In the genomic region with DNA sequence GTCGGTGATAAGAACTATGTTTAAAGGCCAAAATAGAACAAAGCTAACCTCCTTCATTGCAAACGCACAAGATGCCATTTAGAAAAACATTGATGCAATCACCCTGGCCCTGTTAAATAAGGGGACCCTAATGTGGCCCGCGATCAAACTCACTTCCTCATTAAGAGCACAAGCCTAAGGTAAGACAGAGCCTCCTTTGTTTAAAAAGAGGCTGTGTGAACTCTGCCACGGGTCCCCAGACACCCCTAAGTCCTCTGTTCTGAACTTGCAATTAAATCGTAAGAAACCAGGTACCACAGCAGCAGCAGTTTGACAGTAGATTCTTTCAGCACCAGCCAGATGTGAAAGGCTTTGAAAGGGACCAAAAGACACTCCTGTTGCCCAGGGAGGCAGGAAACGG, we compare ENCODE assay signal across 18 cellular contexts.
DNase-seq lines count a peak whose midpoint lies in the region; ATAC-seq and TF ChIP-seq lines count a peak whose summit lies in the region.
"Had no signal": no experiment of that assay in that cellular context is flagged by ENCODE, and none has a peak within 500 bp of the region (broad histone marks: within the 10 kb centered on the region; RNA-seq: fewer than 3 reads in every experiment).

No MANE protein-coding gene starts in this region.

- no peak overlapping the region for H3K9ac ChIP-seq in mammary epithelial cell (ENCODE audit: insufficient read depth, low read length)

- in situ Hi-C loops in mammary epithelial cell (cut with MboI; ENCODE audit: low sequenced_read_pairs in 2 of 2): no loop called here

- H4K20me1 ChIP-seq in mammary epithelial cell (ENCODE audit: insufficient read depth, low read length): no peaks in the 10 kb centered on the region

- H3K36me3 ChIP-seq in mammary epithelial cell (ENCODE audit: insufficient read depth, low read length) (no peaks in the 10 kb centered on the region), breast epithelium (no peaks in the 10 kb centered on the region), upper lobe of right lung (no peaks in the 10 kb centered on the region)

- no peaks in the 10 kb centered on the region for H3K27me3 Mint-ChIP-seq in neural crest cell (ENCODE audit: low read depth)
- H3K27me3 Mint-ChIP-seq: IgD-negative memory B cell had no signal

- H3K27ac ChIP-seq in mammary epithelial cell (ENCODE audit: insufficient read depth, low read depth, low read length): no peak overlapping the region
- no peak overlapping the region for H3K27ac ChIP-seq in breast epithelium
- no peak overlapping the region for H3K27ac ChIP-seq in upper lobe of right lung
- no peak overlapping the region for H3K27ac ChIP-seq in coronary artery
- H3K27ac ChIP-seq: SK-N-MC had no signal

- no peak overlapping the region for H3K4me2 ChIP-seq in mammary epithelial cell (ENCODE audit: insufficient read depth, low read depth, low read length)

- BruUV-seq in mammary epithelial cell (replicated peaks; lab: Mats Ljungman, UMichigan): no TSS peak

- CTCF ChIA-PET in mammary epithelial cell (lab: Charles Lee; ENCODE audit: low non-redundant PET): no interaction called here

- H3K79me2 ChIP-seq in mammary epithelial cell (ENCODE audit: insufficient read depth, low read length): no peaks in the 10 kb centered on the region

- H3K36me3 Mint-ChIP-seq in neural crest cell (ENCODE audit: low read depth): peaks cover 4% of the 10 kb centered on the region
- H3K36me3 Mint-ChIP-seq: CD14-positive monocyte, IgD-negative memory B cell had no signal

- no peak overlapping the region for H3K4me3 ChIP-seq in mammary epithelial cell (replicated peaks in 1 of 3; ENCODE audit: insufficient read depth in 1 of 3, low read depth in 2 of 3, low read length in 3 of 3)
- H3K4me3 ChIP-seq in breast epithelium: no peak overlapping the region
- H3K4me3 ChIP-seq in upper lobe of right lung: no peak overlapping the region
- no peak overlapping the region for H3K4me3 ChIP-seq in coronary artery
- H3K4me3 ChIP-seq: SK-N-MC had no signal

- no peak for TF ChIP-seq CTCF in mammary epithelial cell (conservative IDR thresholded peaks at IDR 0.05 in 1 of 2, IDR thresholded peaks at IDR 0.05 in 1 of 2; ENCODE audit: extremely low read depth in 1 of 2, insufficient read depth in 1 of 2, low read depth in 1 of 2, low read length in 2 of 2)
- TF ChIP-seq CTCF in breast epithelium (IDR thresholded peaks at IDR 0.05): no peak
- TF ChIP-seq CTCF in neural crest cell (conservative IDR thresholded peaks at IDR 0.05): no peak
- no peak for TF ChIP-seq CTCF in upper lobe of right lung (IDR thresholded peaks at IDR 0.05)
- TF ChIP-seq CTCF in coronary artery (IDR thresholded peaks at IDR 0.05): no peak

- TF ChIP-seq POLR2A in breast epithelium (IDR thresholded peaks at IDR 0.05) (no peak), erythroblast (IDR thresholded peaks at IDR 0.05; ENCODE audit: low read length) (no peak)

- DNase-seq in mammary epithelial cell (no peak), breast epithelium (ENCODE audit: low spot score in 2 of 2) (no peak), SW480 (ENCODE audit: low spot score) (peak; percentile 39), neural crest cell (ENCODE audit: low read depth, low spot score) (no peak), upper lobe of right lung (no peak), coronary artery (ENCODE audit: low spot score) (no peak), putamen (ENCODE audit: low spot score) (no peak), erythroblast (lab: John Stamatoyannopoulos, UW) (no peak)
- DNase-seq: 8988T; NCI-H1105; NCI-H2081; NCI-H2171 treated with DMSO at 0.1 percent for 48 hours; NCI-H748 treated with DMSO at 0.1 percent for 48 hours; NK-92 treated with Interleukin-12 subunit alpha and Interleukin-12 subunit beta, amount 100 ng/mL, for 24 hours; Right ventricle myocardium superior had no signal

- ATAC-seq in upper lobe of right lung: no peak

- H3K27me3 ChIP-seq in mammary epithelial cell (ENCODE audit: insufficient read depth, low read length) (no peaks in the 10 kb centered on the region), breast epithelium (no peaks in the 10 kb centered on the region), upper lobe of right lung (no peaks in the 10 kb centered on the region)

- H3K4me1 ChIP-seq in mammary epithelial cell (ENCODE audit: insufficient read depth, low read length) (peaks cover 10% of the 10 kb centered on the region), breast epithelium (no peaks in the 10 kb centered on the region), upper lobe of right lung (no peaks in the 10 kb centered on the region)

- peak overlapping the region; percentile 52 for H2AFZ ChIP-seq in mammary epithelial cell (ENCODE audit: low read depth, low read length)

- peaks cover 44% of the 10 kb centered on the region for H3K4me1 Mint-ChIP-seq in neural crest cell
- H3K4me1 Mint-ChIP-seq: CD14-positive monocyte, IgD-negative memory B cell had no signal

- 19% methylated on average over 7 of the region's 7 CpGs for WGBS in mammary epithelial cell (ENCODE audit: low coverage, missing lambda C conversion rate)

- H3K27ac Mint-ChIP-seq in neural crest cell (ENCODE audit: unreplicated experiment): peak overlapping the region; percentile 93
- H3K27ac Mint-ChIP-seq: CD14-positive monocyte, IgD-negative memory B cell had no signal

- peak overlapping the region; percentile 9 for H3K4me3 Mint-ChIP-seq in neural crest cell
- H3K4me3 Mint-ChIP-seq: CD14-positive monocyte, IgD-negative memory B cell had no signal

- intact Hi-C loops in mammary epithelial cell (cut with micrococcal nuclease): no loop called here
- intact Hi-C loops in breast epithelium (cut with DNase I; ENCODE audit: low total_unique reads): no loop called here
- intact Hi-C loops in upper lobe of right lung (cut with DNase I): no loop called here

- H3K9me3 Mint-ChIP-seq in neural crest cell: peaks cover 6% of the 10 kb centered on the region

- H3K9me3 ChIP-seq in mammary epithelial cell (replicated peaks; ENCODE audit: insufficient read depth, low read length) (no peaks in the 10 kb centered on the region), breast epithelium (no peaks in the 10 kb centered on the region), upper lobe of right lung (no peaks in the 10 kb centered on the region)

- dilution Hi-C loops in mammary epithelial cell (cut with HindIII; ENCODE audit: low sequenced_read_pairs): no loop called here
